8 cellular contexts compared by ENCODE assay signal in the genomic region with DNA sequence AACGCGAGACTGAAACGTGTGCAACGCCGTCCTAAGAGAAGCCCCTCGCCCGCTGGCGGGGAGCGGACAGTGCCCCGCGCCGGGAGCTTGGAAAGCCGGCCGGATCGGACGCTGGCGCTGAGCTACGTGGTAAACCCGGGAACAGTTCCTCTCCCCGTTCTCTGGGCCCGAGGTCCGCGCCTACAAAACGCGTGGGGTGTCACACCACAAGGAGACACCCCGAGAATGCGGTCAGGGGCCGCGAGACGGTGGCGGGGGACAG. TPM values are rescaled to one million over a fixed set of nuclear protein-coding genes. Genes with fewer than 3 reads are reported as not detected.
DNase-seq lines count a peak whose midpoint lies in the region; ATAC-seq, FAIRE-seq and TF ChIP-seq lines count a peak whose summit lies in the region.

No MANE protein-coding gene starts in this region.

- H3K9ac ChIP-seq in BLaER1 = peak overlapping the region; percentile 100
- H3K9ac ChIP-seq in kidney (ENCODE audit: low read length in 2 of 2) = peak overlapping the region; percentile 87 to 89

- 0 to 1% (median 0%) methylated on average over 31 of the region's 31 CpGs for WGBS in adipose tissue, 3 donors
- 0 to 2% methylated on average over 12 to 24 of the region's 31 CpGs for WGBS in thyroid gland, 2 donors

- H3K9me3 ChIP-seq in BLaER1 = no peaks in the 10 kb centered on the region; the same call in 1 of the 2 replicates
- no peaks in the 10 kb centered on the region for H3K9me3 ChIP-seq in HEK293 (ENCODE audit: control insufficient read depth, insufficient read depth, low read depth, low read length)
- H3K9me3 ChIP-seq in kidney (ENCODE audit: control insufficient read depth in 1 of 2, low read length in 2 of 2) = no peaks in the 10 kb centered on the region
- no peaks in the 10 kb centered on the region for H3K9me3 ChIP-seq in thyroid gland

- H3K4me2 ChIP-seq in BLaER1 = peak overlapping the region; percentile 93

- DNase-seq in kidney (no peak), thyroid gland (no peak), amniotic stem cell (lab: John Stamatoyannopoulos, UW) (no peak)
- DNase-seq in activated CD8-positive, alpha-beta memory T cell treated with anti-CD3 and anti-CD28 coated beads, Interleukin-2, amount 50 U/mL, for 4 hours = no peak

- no peak for TF ChIP-seq POLR2A in thyroid gland (IDR thresholded peaks at IDR 0.05)

- intact Hi-C loops in kidney (cut with DNase I) = no loop called here
- intact Hi-C loops in thyroid gland (cut with DNase I) = no loop called here

- H3K4me3 ChIP-seq in BLaER1 (peak overlapping the region; percentile 99), HEK293 (ENCODE audit: low read depth, low read length) (peak overlapping the region; percentile 95), kidney (ENCODE audit: low read length in 2 of 2) (peak overlapping the region; percentile 82 to 92), thyroid gland (replicated peaks in 1 of 3) (peak overlapping the region; percentile 77 to 86 (median 85))

- no peak for FAIRE-seq in kidney (lab: Jason Lieb, UNC)

- POLR2A ChIA-PET in HEK293 (lab: Yijun Ruan, JAX) = interaction anchor here (1.0 kb wide), 1 partner anchor 275 kb away, joined by 3 read pairs; no protein-coding TSS in a partner anchor

- peaks cover 7% of the 10 kb centered on the region; the same call in 1 of the 2 replicates for H3K36me3 ChIP-seq in BLaER1
- no peaks in the 10 kb centered on the region for H3K36me3 ChIP-seq in HEK293 (ENCODE audit: control insufficient read depth in 2 of 2, insufficient read depth in 1 of 2, low read length in 2 of 2)
- H3K36me3 ChIP-seq in kidney (ENCODE audit: control insufficient read depth in 1 of 2, insufficient read depth in 2 of 2, low read length in 2 of 2) = no peaks in the 10 kb centered on the region
- H3K36me3 ChIP-seq in thyroid gland = no peaks in the 10 kb centered on the region

- ATAC-seq in GM19395 (IDR thresholded peaks at IDR 0.05; ENCODE audit: unreplicated experiment) = no peak

- H3K27me3 ChIP-seq in BLaER1 = no peaks in the 10 kb centered on the region
- H3K27me3 ChIP-seq in thyroid gland = no peaks in the 10 kb centered on the region

- H3K4me1 ChIP-seq in BLaER1 = peaks cover 30% of the 10 kb centered on the region
- peaks cover 26% of the 10 kb centered on the region for H3K4me1 ChIP-seq in HEK293 (ENCODE audit: control insufficient read depth, insufficient read depth, low read length)
- peaks cover 15 to 25% of the 10 kb centered on the region in 2 donors for H3K4me1 ChIP-seq in kidney (ENCODE audit: control insufficient read depth in 1 of 2, insufficient read depth in 1 of 2, low read depth in 1 of 2, low read length in 2 of 2)
- peaks cover 45 to 47% of the 10 kb centered on the region in 2 donors for H3K4me1 ChIP-seq in thyroid gland

- H4K20me1 ChIP-seq in BLaER1 = peaks cover 56% of the 10 kb centered on the region

- TF ChIP-seq CTCF in HEK293 (tag by site-specific recombination; IDR thresholded peaks at IDR 0.05) (peak; percentile 77; the same call in 1 of the 2 replicates), kidney (IDR thresholded peaks at IDR 0.05; ENCODE audit: borderline replicate concordance, extremely low read depth, insufficient read depth) (no peak), thyroid gland (IDR thresholded peaks at IDR 0.05) (no peak)

- CTCF ChIA-PET in HEK293 (lab: Yijun Ruan, JAX) = interaction anchor here (1.3 to 2.5 kb wide), 3 partner anchors 66 to 102 kb away, joined by 5 to 13 read pairs (median 11); no protein-coding TSS in a partner anchor

- H3K27ac ChIP-seq in BLaER1 (peak overlapping the region; percentile 100), HEK293 (ENCODE audit: extremely low read depth, low read depth, low read length) (peak overlapping the region; percentile 87), adipose tissue (ENCODE audit: low read depth, low read length) (peak overlapping the region; percentile 88), kidney (ENCODE audit: low read depth in 2 of 2, low read length in 2 of 2) (peak overlapping the region; percentile 98 to 99), thyroid gland (peak overlapping the region; percentile 94 to 98 (median 97))

TF ChIP-seq in HEK293, 187 proteins besides CTCF, POLR2A, EP300 and RAD21:
- TF ChIP-seq, protein P1, sequence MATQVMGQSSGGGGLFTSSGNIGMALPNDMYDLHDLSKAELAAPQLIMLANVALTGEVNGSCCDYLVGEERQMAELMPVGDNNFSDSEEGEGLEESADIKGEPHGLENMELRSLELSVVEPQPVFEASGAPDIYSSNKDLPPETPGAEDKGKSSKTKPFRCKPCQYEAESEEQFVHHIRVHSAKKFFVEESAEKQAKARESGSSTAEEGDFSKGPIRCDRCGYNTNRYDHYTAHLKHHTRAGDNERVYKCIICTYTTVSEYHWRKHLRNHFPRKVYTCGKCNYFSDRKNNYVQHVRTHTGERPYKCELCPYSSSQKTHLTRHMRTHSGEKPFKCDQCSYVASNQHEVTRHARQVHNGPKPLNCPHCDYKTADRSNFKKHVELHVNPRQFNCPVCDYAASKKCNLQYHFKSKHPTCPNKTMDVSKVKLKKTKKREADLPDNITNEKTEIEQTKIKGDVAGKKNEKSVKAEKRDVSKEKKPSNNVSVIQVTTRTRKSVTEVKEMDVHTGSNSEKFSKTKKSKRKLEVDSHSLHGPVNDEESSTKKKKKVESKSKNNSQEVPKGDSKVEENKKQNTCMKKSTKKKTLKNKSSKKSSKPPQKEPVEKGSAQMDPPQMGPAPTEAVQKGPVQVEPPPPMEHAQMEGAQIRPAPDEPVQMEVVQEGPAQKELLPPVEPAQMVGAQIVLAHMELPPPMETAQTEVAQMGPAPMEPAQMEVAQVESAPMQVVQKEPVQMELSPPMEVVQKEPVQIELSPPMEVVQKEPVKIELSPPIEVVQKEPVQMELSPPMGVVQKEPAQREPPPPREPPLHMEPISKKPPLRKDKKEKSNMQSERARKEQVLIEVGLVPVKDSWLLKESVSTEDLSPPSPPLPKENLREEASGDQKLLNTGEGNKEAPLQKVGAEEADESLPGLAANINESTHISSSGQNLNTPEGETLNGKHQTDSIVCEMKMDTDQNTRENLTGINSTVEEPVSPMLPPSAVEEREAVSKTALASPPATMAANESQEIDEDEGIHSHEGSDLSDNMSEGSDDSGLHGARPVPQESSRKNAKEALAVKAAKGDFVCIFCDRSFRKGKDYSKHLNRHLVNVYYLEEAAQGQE (tag by site-specific recombination; IDR thresholded peaks at IDR 0.05) = peak; percentile 65; the same call in 1 of the 2 replicates
- TF ChIP-seq MZF1 (tag by site-specific recombination; IDR thresholded peaks at IDR 0.05; ENCODE audit: borderline replicate concordance) (no peak), ZNF2 (tag by site-specific recombination; IDR thresholded peaks at IDR 0.05) (peak; percentile 45; the same call in 1 of the 2 replicates)

RNA-seq across cellular contexts. Expression of gene NCOA5, which starts 0.8 kb away (rescaled TPM):
- polyA plus RNA-seq in adipose tissue (10 to 100 TPM in 2 of 3 donors, 1 to 10 TPM in 1; 9.4 to 14.3 (median 14.1) TPM), kidney (ENCODE audit: insufficient read depth, low read depth, low replicate concordance) (15.4 TPM)
- total RNA-seq in kidney (28.3 TPM), thyroid gland (10 to 100 TPM; 31.4 to 46.1 (median 37.4) TPM)

RNA-seq across cellular contexts. Expression of gene CD40, which starts 29.1 kb away (rescaled TPM):
- 10 to 100 TPM; 15.6 to 39.4 (median 21.1) TPM for polyA plus RNA-seq in adipose tissue
- 25.2 TPM for total RNA-seq in kidney
- polyA plus RNA-seq in kidney (ENCODE audit: insufficient read depth, low read depth, low replicate concordance) = 15.7 TPM
- total RNA-seq in thyroid gland = 10 to 100 TPM; 13.0 to 15.9 (median 15.0) TPM

RNA-seq across cellular contexts. Expression of gene SLC12A5, which starts 60.0 kb away (rescaled TPM):
- polyA plus RNA-seq in adipose tissue = 1 to 10 TPM in 1 of 3 donors, under 1 TPM in 2; 0.39 to 1.3 (median 0.56) TPM
- 2.0 TPM for total RNA-seq in kidney
- polyA plus RNA-seq in kidney (ENCODE audit: insufficient read depth, low read depth, low replicate concordance) = 2.5 TPM
- 1 to 10 TPM in 1 of 4 donors, not detected in 3; 1.6 TPM for total RNA-seq in thyroid gland
